22 cellular contexts compared by ENCODE assay signal in the genomic region with DNA sequence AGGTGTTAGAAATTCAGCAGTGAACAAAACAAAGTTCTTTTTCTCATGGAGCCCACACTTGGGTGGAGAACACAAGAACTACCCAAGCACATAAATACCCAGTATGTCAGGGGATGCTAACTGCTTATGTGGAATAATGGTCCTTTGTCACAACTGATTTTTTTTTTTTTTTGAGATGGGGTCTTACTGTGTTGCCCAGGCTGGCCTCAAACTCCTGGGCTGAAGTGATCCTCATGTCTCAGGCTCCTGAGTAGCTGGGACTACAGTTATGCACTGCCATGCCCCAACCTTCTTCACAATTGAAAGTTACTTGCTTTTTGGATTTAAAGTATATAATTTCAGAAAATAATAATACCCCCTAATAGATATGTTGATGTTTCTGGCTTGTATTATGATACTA.
"Had no signal": no experiment of that assay in that cellular context is flagged by ENCODE, and none has a peak within 500 bp of the region (broad histone marks: within the 10 kb centered on the region; RNA-seq: fewer than 3 reads in every experiment).

No MANE protein-coding gene starts in this region.

- ATAC-seq: foreskin keratinocyte; mucosa of descending colon; natural killer cell; pancreas; sciatic nerve; stimulated activated naive B cell treated with anti-CD40 and anti-IgM and Interleukin-4, amounts not matched to agents 10 μg/mL and 1 μg/mL and 100 μg/mL, for 72 hours; stimulated activated naive CD8-positive, alpha-beta T cell treated with anti-CD3 and anti-CD28 coated beads, Interleukin-15, amount 100 ng/mL, for 72 hours had no signal

- H3K36me3 ChIP-seq: neural progenitor cell had no signal

- H3K9me3 Mint-ChIP-seq: dendritic cell treated with granulocyte-macrophage colony-stimulating factor and Interleukin-4, amounts not matched to agents 40 ng/mL and 50 ng/mL, for 4 days; immature natural killer cell; natural killer cell; neural progenitor cell; stimulated activated naive B cell treated with anti-CD40 and anti-IgM and Interleukin-4, amounts not matched to agents 10 μg/mL and 1 μg/mL and 100 μg/mL, for 72 hours; stimulated activated naive CD8-positive, alpha-beta T cell treated with anti-CD3 and anti-CD28 coated beads, Interleukin-15, amount 100 ng/mL, for 72 hours had no signal

- H3K36me3 Mint-ChIP-seq: immature natural killer cell; natural killer cell; stimulated activated naive B cell treated with anti-CD40 and anti-IgM and Interleukin-4, amounts not matched to agents 10 μg/mL and 1 μg/mL and 100 μg/mL, for 72 hours had no signal

- H3K9me3 ChIP-seq: left ventricle myocardium inferior, mucosa of descending colon, pancreas, testis, tibial nerve had no signal

- H3K4me3 Mint-ChIP-seq: dendritic cell treated with granulocyte-macrophage colony-stimulating factor and Interleukin-4, amounts not matched to agents 40 ng/mL and 50 ng/mL, for 4 days; immature natural killer cell; natural killer cell; neural progenitor cell; stimulated activated naive B cell treated with anti-CD40 and anti-IgM and Interleukin-4, amounts not matched to agents 10 μg/mL and 1 μg/mL and 100 μg/mL, for 72 hours; stimulated activated naive CD8-positive, alpha-beta T cell treated with anti-CD3 and anti-CD28 coated beads, Interleukin-15, amount 100 ng/mL, for 72 hours had no signal

- DNase-seq: cerebellar nuclear complex; erythroblast; foreskin keratinocyte; immature natural killer cell; left ventricle myocardium inferior; mucosa of descending colon; natural killer cell; nucleus accumbens; pancreas; retina; stimulated activated CD4-positive, alpha-beta T cell treated with anti-CD3 and anti-CD28 coated beads, Interleukin-2, amount 100 ng/mL, for 24 hours; stimulated activated CD4-positive, alpha-beta T cell treated with anti-CD3 and anti-CD28 coated beads, Interleukin-4, amount 100 ng/mL, for 4 hours; stimulated activated naive B cell treated with anti-CD40 and anti-IgM and Interleukin-4, amounts not matched to agents 10 μg/mL and 1 μg/mL and 100 μg/mL, for 72 hours; stimulated activated naive CD8-positive, alpha-beta T cell treated with anti-CD3 and anti-CD28 coated beads, Interleukin-15, amount 100 ng/mL, for 72 hours; testis had no signal

- H3K4me1 Mint-ChIP-seq: immature natural killer cell; natural killer cell; stimulated activated naive B cell treated with anti-CD40 and anti-IgM and Interleukin-4, amounts not matched to agents 10 μg/mL and 1 μg/mL and 100 μg/mL, for 72 hours; stimulated activated naive CD8-positive, alpha-beta T cell treated with anti-CD3 and anti-CD28 coated beads, Interleukin-15, amount 100 ng/mL, for 72 hours had no signal

- H3K27ac Mint-ChIP-seq: dendritic cell treated with granulocyte-macrophage colony-stimulating factor and Interleukin-4, amounts not matched to agents 40 ng/mL and 50 ng/mL, for 4 days; immature natural killer cell; natural killer cell; progenitor cell of endocrine pancreas; stimulated activated naive B cell treated with anti-CD40 and anti-IgM and Interleukin-4, amounts not matched to agents 10 μg/mL and 1 μg/mL and 100 μg/mL, for 72 hours; stimulated activated naive CD8-positive, alpha-beta T cell treated with anti-CD3 and anti-CD28 coated beads, Interleukin-15, amount 100 ng/mL, for 72 hours had no signal

- H3K27me3 ChIP-seq: foreskin keratinocyte, neural progenitor cell, pancreas, testis, tibial nerve had no signal

- H3K4me3 ChIP-seq: left ventricle myocardium inferior, lung, mucosa of descending colon, neural progenitor cell, pancreas, skin epidermis, testis, tibial nerve had no signal

- H3K27ac ChIP-seq: foreskin keratinocyte, left ventricle myocardium inferior, neural progenitor cell, pancreas, skin epidermis, testis had no signal

- H3K27me3 Mint-ChIP-seq: progenitor cell of endocrine pancreas had no signal
